ENCODE assay signal across 8 cellular contexts in the genomic region with DNA sequence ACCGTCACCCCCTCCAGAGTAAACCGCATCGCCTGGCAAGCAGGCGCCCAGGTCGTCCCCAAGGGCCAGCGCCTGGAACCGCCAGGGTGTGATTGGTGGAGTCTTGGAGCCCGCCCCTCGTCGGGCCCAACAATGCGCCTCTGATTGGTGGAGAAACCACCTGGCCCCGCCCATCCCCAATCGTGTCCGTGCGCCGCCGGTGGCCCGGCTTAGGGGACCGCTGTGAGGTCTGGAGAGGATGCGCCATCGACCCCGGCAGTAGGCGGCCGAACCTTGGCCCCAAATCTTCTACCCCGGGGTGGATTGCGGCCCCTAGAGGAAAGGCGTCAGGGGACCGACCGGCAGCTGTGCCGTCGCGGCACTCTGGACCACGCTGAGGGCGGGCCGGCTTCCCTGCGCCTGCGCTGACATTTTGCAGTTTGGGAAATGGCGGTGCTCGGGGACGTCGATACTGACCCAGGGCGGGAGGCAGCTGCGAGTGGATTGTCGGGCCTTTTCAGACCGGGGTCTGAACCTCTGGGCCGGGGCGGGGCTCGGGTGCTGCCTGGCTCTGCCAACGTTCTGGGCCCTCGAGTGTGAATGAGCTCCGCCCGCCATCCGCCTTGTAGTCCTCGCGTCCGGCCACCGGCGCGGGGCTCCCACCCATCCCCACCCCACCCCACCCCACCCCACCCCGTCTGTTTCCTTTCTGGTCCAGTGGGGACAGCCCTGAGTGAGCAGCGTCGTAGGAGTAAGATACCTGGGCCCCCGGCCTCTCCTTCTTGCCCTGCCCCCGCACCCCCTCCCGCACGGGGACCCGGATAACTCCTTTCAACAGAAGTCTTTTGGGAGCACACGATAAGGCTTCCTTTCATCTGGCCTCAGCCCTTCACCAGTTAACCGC. TPM values are rescaled to one million over a fixed set of nuclear protein-coding genes. Genes with fewer than 3 reads are reported as not detected.
DNase-seq lines count a peak whose midpoint lies in the region; ATAC-seq lines count a peak whose summit lies in the region.

No MANE protein-coding gene starts in this region.

- intact Hi-C loops in activated CD4-positive, alpha-beta T cell treated with anti-CD3 and anti-CD28 coated beads for 36 hours (cut with DNase I, micrococcal nuclease), result loop anchor here (1.0 kb wide), 7 partner anchors 8 to 1022 kb away; a partner anchor contains a TSS

- peaks cover 34% of the 10 kb centered on the region for H3K4me1 Mint-ChIP-seq in activated CD4-positive, alpha-beta T cell treated with anti-CD3 and anti-CD28 coated beads for 36 hours

- peak; percentile 86 to 87 for DNase-seq in AML-193 (lab: John Stamatoyannopoulos, UW)
- peak; percentile 82 for DNase-seq in NCI-H446 treated with DMSO at 0.1 percent for 48 hours (lab: John Stamatoyannopoulos, UW)
- DNase-seq in activated CD4-positive, alpha-beta T cell treated with anti-CD3 and anti-CD28 coated beads for 36 hours, result peak; percentile 95
- peak; percentile 91 for DNase-seq in stimulated activated CD4-positive, alpha-beta T cell treated with anti-CD3 and anti-CD28 coated beads, Interleukin-1b, Interleukin-23, amount 100 ng/mL, for 48 hours

- no peaks in the 10 kb centered on the region for H3K27me3 ChIP-seq in layer of hippocampus (ENCODE audit: control insufficient read depth, insufficient read depth, low read length)

- H3K9me3 Mint-ChIP-seq in activated CD4-positive, alpha-beta T cell treated with anti-CD3 and anti-CD28 coated beads for 36 hours (ENCODE audit: low read depth), result no peaks in the 10 kb centered on the region

- H3K27me3 Mint-ChIP-seq in activated CD4-positive, alpha-beta T cell treated with anti-CD3 and anti-CD28 coated beads for 36 hours, result no peaks in the 10 kb centered on the region

- peak; percentile 94 for ATAC-seq in GM19025 (IDR thresholded peaks at IDR 0.05; ENCODE audit: low read depth, unreplicated experiment)
- peak; percentile 87 for ATAC-seq in HG03342 (IDR thresholded peaks at IDR 0.05; ENCODE audit: unreplicated experiment)
- ATAC-seq in activated CD4-positive, alpha-beta T cell treated with anti-CD3 and anti-CD28 coated beads for 36 hours, result peak; percentile 87

- peak overlapping the region; percentile 87 for H3K4me3 Mint-ChIP-seq in activated CD4-positive, alpha-beta T cell treated with anti-CD3 and anti-CD28 coated beads for 36 hours

- peaks cover 41% of the 10 kb centered on the region for H3K36me3 Mint-ChIP-seq in activated CD4-positive, alpha-beta T cell treated with anti-CD3 and anti-CD28 coated beads for 36 hours (ENCODE audit: low read depth)

- POLR2A ChIA-PET in activated CD4-positive, alpha-beta T cell treated with anti-CD3 and anti-CD28 coated beads for 36 hours (lab: Charles Lee), result interaction anchor here (0.7 to 1.5 kb wide), 3 partner anchors 32 to 158 kb away, joined by 3 to 5 read pairs (median 3); a partner anchor contains a TSS

- CTCF ChIA-PET in activated CD4-positive, alpha-beta T cell treated with anti-CD3 and anti-CD28 coated beads for 36 hours (lab: Charles Lee), result interaction anchor here (0.6 to 6.1 kb wide), 7 partner anchors 11 to 180 kb away, joined by 3 to 92 read pairs (median 4); no protein-coding TSS in a partner anchor

- peak overlapping the region; percentile 95 for H3K27ac Mint-ChIP-seq in activated CD4-positive, alpha-beta T cell treated with anti-CD3 and anti-CD28 coated beads for 36 hours

- H3K27ac ChIP-seq in cingulate gyrus (ENCODE audit: low read depth, low read length), result peak overlapping the region; percentile 95
- peak overlapping the region; percentile 94 for H3K27ac ChIP-seq in layer of hippocampus (ENCODE audit: low read depth, low read length)

RNA-seq across cellular contexts. Expression of a gene that starts 34.2 kb away (rescaled TPM):
- 100 to 1,000 TPM; 115 to 125 TPM for total RNA-seq in activated CD4-positive, alpha-beta T cell treated with anti-CD3 and anti-CD28 coated beads for 36 hours

Comparison
In these comparisons a context has a peak if more than half of its experiments do, and no peak if none do; other contexts are left out.
1. Peak in every context shown above with its lines: DNase-seq, ATAC-seq and H3K27ac ChIP-seq.